1 cellular context compared by ENCODE assay signal in genomic region chr19:17952041-17952976, GRCh38.
TF ChIP-seq lines count a peak whose summit lies in the region.

No MANE protein-coding gene starts in this region.

TF ChIP-seq in H1, 55 proteins besides CTCF, POLR2A, EP300 and RAD21 (continued from another document):
- peak; percentile 82; the same call in 1 of the 2 replicates for TF ChIP-seq KDM1A (IDR thresholded peaks at IDR 0.05; ENCODE audit: borderline replicate concordance, low read length)
- TF ChIP-seq KDM4A (IDR thresholded peaks at IDR 0.05; ENCODE audit: low read depth, low read length, severe bottlenecking): peak; percentile 55
- 0 out of 2 replicates have a peak, but pooled peaks have one; percentile 49 for TF ChIP-seq SUZ12 (IDR thresholded peaks at IDR 0.05; ENCODE audit: low read length)
- no peak for TF ChIP-seq SP1 (IDR thresholded peaks at IDR 0.05; ENCODE audit: low read depth, low read length)
- no peak for TF ChIP-seq JUND (IDR thresholded peaks at IDR 0.05; ENCODE audit: low read length)
- TF ChIP-seq SIX5 (IDR thresholded peaks at IDR 0.05; ENCODE audit: low read depth, low read length): no peak
- no peak for TF ChIP-seq EZH2 (IDR thresholded peaks at IDR 0.05; ENCODE audit: low read depth, low read length, severe bottlenecking)
- TF ChIP-seq ATF3 (IDR thresholded peaks at IDR 0.05; ENCODE audit: insufficient read depth, low read depth, low read length): no peak
- no peak for TF ChIP-seq TAF1 (IDR thresholded peaks at IDR 0.05; ENCODE audit: low read depth, low read length)
- no peak for TF ChIP-seq SIRT6 (IDR thresholded peaks at IDR 0.05; ENCODE audit: low read length)
- TF ChIP-seq ASH2L (IDR thresholded peaks at IDR 0.05; ENCODE audit: low read length): peak; percentile 59
- peak; percentile 5 for TF ChIP-seq RNF2 (IDR thresholded peaks at IDR 0.05; ENCODE audit: borderline replicate concordance, low read depth, low read length, missing control alignments, poor library complexity, severe bottlenecking)
TF ChIP-seq in H1: peak in this region for 5.
